In genomic region chr11:102473543-102473942, GRCh38 we compare ENCODE assay signal across 23 cellular contexts. TPM values are rescaled to one million over a fixed set of nuclear protein-coding genes. Genes with fewer than 3 reads are reported as not detected.
DNase-seq lines count a peak whose midpoint lies in the region; ATAC-seq and TF ChIP-seq lines count a peak whose summit lies in the region.
"Had no signal": no experiment of that assay in that cellular context is flagged by ENCODE, and none has a peak within 500 bp of the region (broad histone marks: within the 10 kb centered on the region; RNA-seq: fewer than 3 reads in every experiment).

No MANE protein-coding gene starts in this region.

- peak overlapping the region; percentile 62 to 80 (median 63) for H3K27ac ChIP-seq in transverse colon
- H3K27ac ChIP-seq: neural progenitor cell, psoas muscle, SJSA1 had no signal

- CTCF ChIA-PET in activated naive CD4-positive, alpha-beta T cell treated with anti-CD3 and anti-CD28 coated beads for 36 hours (lab: Charles Lee): interaction anchor here (0.9 kb wide), 1 partner anchor 51 kb away, joined by 3 read pairs; no protein-coding TSS in a partner anchor

- peak; percentile 37 for DNase-seq in activated naive CD4-positive, alpha-beta T cell treated with anti-CD3 and anti-CD28 coated beads for 36 hours
- no peak for DNase-seq in activated naive CD4-positive, alpha-beta T cell treated with anti-CD3 and anti-CD28 coated beads, Interleukin-2, amount 50 U/mL, for 16 hours
- peak; percentile 33 for DNase-seq in RPMI7951 (ENCODE audit: low read depth)
- peak; percentile 85 to 89 (median 89) for DNase-seq in mucosa of descending colon
- peak; percentile 83 for DNase-seq in transverse colon
- DNase-seq in H4 (ENCODE audit: low spot score): no peak
- DNase-seq: activated CD8-positive, alpha-beta memory T cell treated with anti-CD3 and anti-CD28 coated beads for 24 hours; DMS79 treated with DMSO at 0.1 percent for 48 hours; KG1; kidney glomerular epithelial cell; NCI-H2081 treated with DMSO at 0.1 percent for 48 hours; PC-3; psoas muscle; stimulated activated CD4-positive, alpha-beta T cell treated with anti-CD3 and anti-CD28 coated beads, Interleukin-4, amount 100 ng/mL, for 4 hours had no signal

- no peaks in the 10 kb centered on the region for H3K9me3 Mint-ChIP-seq in activated naive CD4-positive, alpha-beta T cell treated with anti-CD3 and anti-CD28 coated beads for 36 hours
- H3K9me3 Mint-ChIP-seq: CD4-positive, alpha-beta memory T cell; neural progenitor cell; T-helper 2 cell treated with Interferon-gamma antibody and Interleukin-4, amounts not matched to agents 5 μg/mL and 100 μg/mL, for 36 hours had no signal

- H3K4me3 ChIP-seq in mucosa of descending colon (no peak overlapping the region), transverse colon (no peak overlapping the region)
- H3K4me3 ChIP-seq: cardiac muscle cell, neural progenitor cell, psoas muscle, SJSA1, smooth muscle cell had no signal

- in situ Hi-C loops in transverse colon (cut with MboI; ENCODE audit: low pct_ligation_motif_present in 1 of 4, low pct_unique_long_range_greater_than_20kb in 1 of 4, low sequenced_read_pairs in 3 of 4): no loop called here

- TF ChIP-seq CTCF in mucosa of descending colon (IDR thresholded peaks at IDR 0.05) (no peak), transverse colon (IDR thresholded peaks at IDR 0.05) (peak in 1 of 5 experiments; percentile 7)

- 45 to 68% methylated on average over 3 to 5 of the region's 5 CpGs for WGBS in transverse colon (ENCODE audit: low coverage in 1 of 2), 2 donors

- H3K4me1 ChIP-seq in mucosa of descending colon (ENCODE audit: low read depth): peaks cover 23% of the 10 kb centered on the region
- peaks cover 28 to 68% (median 42%) of the 10 kb centered on the region in 4 donors for H3K4me1 ChIP-seq in transverse colon
- H3K4me1 ChIP-seq: psoas muscle had no signal

- peak; percentile 94 for ATAC-seq in mucosa of descending colon
- no peak for ATAC-seq in HG02970 (IDR thresholded peaks at IDR 0.05; ENCODE audit: low FRiP score, unreplicated experiment)
- no peak for ATAC-seq in HG02885 (IDR thresholded peaks at IDR 0.05; ENCODE audit: poor library complexity, unreplicated experiment)
- ATAC-seq: PC-3, psoas muscle had no signal

- no peaks in the 10 kb centered on the region for H3K9me3 ChIP-seq in mucosa of descending colon
- no peaks in the 10 kb centered on the region for H3K9me3 ChIP-seq in transverse colon
- H3K9me3 ChIP-seq: psoas muscle, SJSA1 had no signal

- peak; percentile 36 for TF ChIP-seq POLR2A in transverse colon (IDR thresholded peaks at IDR 0.05)

- no peak for TF ChIP-seq EP300 in transverse colon (IDR thresholded peaks at IDR 0.05; ENCODE audit: low read depth)

- no peaks in the 10 kb centered on the region for H3K27me3 ChIP-seq in transverse colon
- H3K27me3 ChIP-seq: cardiac muscle cell, neural progenitor cell, SJSA1 had no signal

- H3K4me3 Mint-ChIP-seq in activated naive CD4-positive, alpha-beta T cell treated with anti-CD3 and anti-CD28 coated beads for 36 hours: no peak overlapping the region
- H3K4me3 Mint-ChIP-seq: neural progenitor cell; T-helper 2 cell treated with Interferon-gamma antibody and Interleukin-4, amounts not matched to agents 5 μg/mL and 100 μg/mL, for 36 hours had no signal

- intact Hi-C loops in activated naive CD4-positive, alpha-beta T cell treated with anti-CD3 and anti-CD28 coated beads for 36 hours (cut with micrococcal nuclease): loop anchor here (5.0 kb wide), 1 partner anchor 564 kb away; no protein-coding TSS in a partner anchor
- intact Hi-C loops in mucosa of descending colon (cut with DNase I, micrococcal nuclease): no loop called here
- intact Hi-C loops in transverse colon (cut with DNase I; ENCODE audit: low total_unique reads): no loop called here

- H3K27ac Mint-ChIP-seq in activated naive CD4-positive, alpha-beta T cell treated with anti-CD3 and anti-CD28 coated beads for 36 hours: no peak overlapping the region
- H3K27ac Mint-ChIP-seq: neural progenitor cell; T-helper 2 cell treated with Interferon-gamma antibody and Interleukin-4, amounts not matched to agents 5 μg/mL and 100 μg/mL, for 36 hours had no signal

- no peaks in the 10 kb centered on the region for H3K27me3 Mint-ChIP-seq in activated naive CD4-positive, alpha-beta T cell treated with anti-CD3 and anti-CD28 coated beads for 36 hours (ENCODE audit: low read depth)
- H3K27me3 Mint-ChIP-seq: CD4-positive, alpha-beta memory T cell had no signal

- H3K36me3 ChIP-seq in mucosa of descending colon (ENCODE audit: low read depth): no peaks in the 10 kb centered on the region
- H3K36me3 ChIP-seq in transverse colon: no peaks in the 10 kb centered on the region
- H3K36me3 ChIP-seq: cardiac muscle cell, neural progenitor cell, SJSA1 had no signal

- H3K4me1 Mint-ChIP-seq in activated naive CD4-positive, alpha-beta T cell treated with anti-CD3 and anti-CD28 coated beads for 36 hours (ENCODE audit: low read depth): peaks cover 79% of the 10 kb centered on the region

- H3K36me3 Mint-ChIP-seq in activated naive CD4-positive, alpha-beta T cell treated with anti-CD3 and anti-CD28 coated beads for 36 hours (ENCODE audit: low read depth): no peaks in the 10 kb centered on the region
- H3K36me3 Mint-ChIP-seq: CD4-positive, alpha-beta memory T cell; neural progenitor cell had no signal

RNA-seq across cellular contexts. Expression of gene TMEM123, which starts 21.0 kb away (rescaled TPM):
- 100 to 1,000 TPM; 232 to 255 TPM for total RNA-seq in activated naive CD4-positive, alpha-beta T cell treated with anti-CD3 and anti-CD28 coated beads for 36 hours
- total RNA-seq in RPMI7951 (2014; rRNA removed; shearing (Covaris generic)): 188 and 257 TPM in 2 replicates
- 100 to 1,000 TPM; 153 to 205 (median 157) TPM for total RNA-seq in mucosa of descending colon
- 100 to 1,000 TPM in 2 of 4 donors, 10 to 100 TPM in 2; 55.4 to 137 (median 104) TPM for total RNA-seq in transverse colon
- total RNA-seq in H4 (2014; rRNA removed; shearing (Covaris generic)): 83.7 and 116 TPM in 2 replicates

RNA-seq across cellular contexts. Expression of gene MMP7, which starts 57.0 kb away (rescaled TPM):
- total RNA-seq in activated naive CD4-positive, alpha-beta T cell treated with anti-CD3 and anti-CD28 coated beads for 36 hours: not detected
- total RNA-seq in RPMI7951 (2014; rRNA removed; shearing (Covaris generic)): not detected in 2 replicates
- total RNA-seq in mucosa of descending colon: not detected
- total RNA-seq in transverse colon: not detected
- 0.06 TPM in 1 of 2 replicates, not detected in the other for total RNA-seq in H4 (2014; rRNA removed; shearing (Covaris generic))
- total RNA-seq: cardiac muscle cell; CD4-positive, alpha-beta memory T cell; frontal cortex; psoas muscle had no signal

Comparison
In these comparisons a context has a peak if more than half of its experiments do, and no peak if none do; other contexts are left out.
1. DNase-seq: peak in activated naive CD4-positive, alpha-beta T cell treated with anti-CD3 and anti-CD28 coated beads for 36 hours (single experiment), RPMI7951 (single experiment), mucosa of descending colon (3 of 3) and transverse colon (single experiment); none in activated naive CD4-positive, alpha-beta T cell treated with anti-CD3 and anti-CD28 coated beads, Interleukin-2, amount 50 U/mL, for 16 hours (single experiment) and H4 (single experiment).